18 cellular contexts compared by ENCODE assay signal in the genomic region with DNA sequence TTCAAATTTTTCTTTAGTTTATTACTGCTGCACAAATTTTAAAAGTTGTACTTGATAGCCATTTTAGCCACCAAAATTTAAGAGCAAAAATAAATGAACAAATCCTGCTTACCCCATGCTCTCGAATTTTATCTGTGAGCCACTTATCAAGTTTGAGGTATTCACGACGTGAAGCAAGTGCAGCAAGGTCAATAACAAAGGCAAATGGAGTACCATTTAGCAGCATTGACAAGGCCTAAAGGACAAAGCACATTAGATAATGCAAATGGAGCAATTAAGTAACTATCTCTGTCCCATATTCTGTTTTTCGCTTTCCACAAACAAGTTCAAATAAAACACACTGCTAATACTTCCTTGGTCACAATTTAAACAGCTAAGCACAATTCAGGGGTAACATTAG. TPM values are rescaled to one million over a fixed set of nuclear protein-coding genes. Genes with fewer than 3 reads are reported as not detected.
DNase-seq lines count a peak whose midpoint lies in the region; ATAC-seq and TF ChIP-seq lines count a peak whose summit lies in the region.
"Had no signal": no experiment of that assay in that cellular context is flagged by ENCODE, and none has a peak within 500 bp of the region (broad histone marks: within the 10 kb centered on the region; RNA-seq: fewer than 3 reads in every experiment).

No MANE protein-coding gene starts in this region.

- no peak for ATAC-seq in activated T-cell treated with anti-CD3 and anti-CD28 coated beads, Interleukin-2, amount 50 U/mL, for 72 hours (replicated peaks in 1 of 2)
- ATAC-seq in natural killer cell: no peak
- ATAC-seq in natural killer cell treated with Interleukin-12 subunit alpha and Interleukin-12 subunit beta and Interleukin-15 and Interleukin-18, amount 100 ng/mL, for 72 hours: no peak
- no peak for ATAC-seq in memory B cell (ENCODE audit: low read depth)
- ATAC-seq: A549; CD8-positive, alpha-beta T cell; HCT116 had no signal

- H3K27me3 Mint-ChIP-seq in activated T-cell treated with anti-CD3 and anti-CD28 coated beads, Interleukin-2, amount 50 U/mL, for 24 hours: no peaks in the 10 kb centered on the region
- no peaks in the 10 kb centered on the region for H3K27me3 Mint-ChIP-seq in activated T-cell treated with anti-CD3 and anti-CD28 coated beads, Interleukin-2, amount 50 U/mL, for 72 hours (ENCODE audit: low read depth)
- H3K27me3 Mint-ChIP-seq in natural killer cell (ENCODE audit: low read depth in 2 of 2): no peaks in the 10 kb centered on the region
- H3K27me3 Mint-ChIP-seq in natural killer cell treated with Interleukin-12 subunit alpha and Interleukin-12 subunit beta and Interleukin-15 and Interleukin-18, amount 100 ng/mL, for 72 hours: no peaks in the 10 kb centered on the region
- no peaks in the 10 kb centered on the region for H3K27me3 Mint-ChIP-seq in memory B cell

- H3K36me3 Mint-ChIP-seq in activated T-cell treated with anti-CD3 and anti-CD28 coated beads, Interleukin-2, amount 50 U/mL, for 24 hours (ENCODE audit: low read depth): peaks cover 95% of the 10 kb centered on the region
- H3K36me3 Mint-ChIP-seq in activated T-cell treated with anti-CD3 and anti-CD28 coated beads, Interleukin-2, amount 50 U/mL, for 72 hours (ENCODE audit: insufficient read depth in 2 of 2): peaks cover 9 to 62% of the 10 kb centered on the region in 2 donors
- H3K36me3 Mint-ChIP-seq in natural killer cell: peaks cover 44% of the 10 kb centered on the region
- H3K36me3 Mint-ChIP-seq in natural killer cell treated with Interleukin-12 subunit alpha and Interleukin-12 subunit beta and Interleukin-15 and Interleukin-18, amount 100 ng/mL, for 72 hours: peaks cover 45% of the 10 kb centered on the region
- peaks cover 46% of the 10 kb centered on the region for H3K36me3 Mint-ChIP-seq in memory B cell

- intact Hi-C loops in natural killer cell (cut with micrococcal nuclease) (no loop called here), head of caudate nucleus (cut with DNase I) (no loop called here)

- TF ChIP-seq CTCF in natural killer cell (IDR thresholded peaks at IDR 0.05): no peak

- H3K9me3 Mint-ChIP-seq in activated T-cell treated with anti-CD3 and anti-CD28 coated beads, Interleukin-2, amount 50 U/mL, for 24 hours: no peaks in the 10 kb centered on the region
- H3K9me3 Mint-ChIP-seq in activated T-cell treated with anti-CD3 and anti-CD28 coated beads, Interleukin-2, amount 50 U/mL, for 72 hours: no peaks in the 10 kb centered on the region
- no peaks in the 10 kb centered on the region for H3K9me3 Mint-ChIP-seq in natural killer cell
- no peaks in the 10 kb centered on the region for H3K9me3 Mint-ChIP-seq in natural killer cell treated with Interleukin-12 subunit alpha and Interleukin-12 subunit beta and Interleukin-15 and Interleukin-18, amount 100 ng/mL, for 72 hours
- no peaks in the 10 kb centered on the region for H3K9me3 Mint-ChIP-seq in memory B cell
- H3K9me3 Mint-ChIP-seq: CD14-positive monocyte; CD8-positive, alpha-beta T cell; HFFc6 had no signal

- peaks cover 8% of the 10 kb centered on the region for H3K4me1 Mint-ChIP-seq in activated T-cell treated with anti-CD3 and anti-CD28 coated beads, Interleukin-2, amount 50 U/mL, for 24 hours (ENCODE audit: low read depth)
- no peaks in the 10 kb centered on the region for H3K4me1 Mint-ChIP-seq in activated T-cell treated with anti-CD3 and anti-CD28 coated beads, Interleukin-2, amount 50 U/mL, for 72 hours (ENCODE audit: low read depth)
- H3K4me1 Mint-ChIP-seq in natural killer cell (no peaks in the 10 kb centered on the region), memory B cell (no peaks in the 10 kb centered on the region)
- H3K4me1 Mint-ChIP-seq in natural killer cell treated with Interleukin-12 subunit alpha and Interleukin-12 subunit beta and Interleukin-15 and Interleukin-18, amount 100 ng/mL, for 72 hours (ENCODE audit: low read depth in 2 of 2): peaks cover 2 to 4% of the 10 kb centered on the region in 2 donors
- H3K4me1 Mint-ChIP-seq: CD14-positive monocyte had no signal

- peak overlapping the region; percentile 26 for H3K27ac Mint-ChIP-seq in activated T-cell treated with anti-CD3 and anti-CD28 coated beads, Interleukin-2, amount 50 U/mL, for 24 hours
- no peak overlapping the region for H3K27ac Mint-ChIP-seq in activated T-cell treated with anti-CD3 and anti-CD28 coated beads, Interleukin-2, amount 50 U/mL, for 72 hours
- H3K27ac Mint-ChIP-seq in natural killer cell: peak overlapping the region; percentile 45 to 48
- no peak overlapping the region for H3K27ac Mint-ChIP-seq in natural killer cell treated with Interleukin-12 subunit alpha and Interleukin-12 subunit beta and Interleukin-15 and Interleukin-18, amount 100 ng/mL, for 72 hours
- H3K27ac Mint-ChIP-seq in memory B cell: peak overlapping the region; percentile 30
- H3K27ac Mint-ChIP-seq: CD8-positive, alpha-beta T cell; HFFc6 had no signal

- no peak for DNase-seq in activated T-cell treated with anti-CD3 and anti-CD28 coated beads, Interleukin-2, amount 50 U/mL, for 24 hours
- DNase-seq in activated T-cell treated with anti-CD3 and anti-CD28 coated beads, Interleukin-2, amount 50 U/mL, for 72 hours: no peak
- DNase-seq in natural killer cell (no peak), memory B cell (ENCODE audit: low spot score in 2 of 2) (no peak), T-helper 9 cell (no peak), head of caudate nucleus (no peak)
- no peak for DNase-seq in natural killer cell treated with Interleukin-12 subunit alpha and Interleukin-12 subunit beta and Interleukin-15 and Interleukin-18, amount 100 ng/mL, for 72 hours (ENCODE audit: low spot score)
- DNase-seq: AML-193; Calu3; CD8-positive, alpha-beta T cell; DMS79 treated with DMSO at 0.1 percent for 48 hours; GF-D8; GOT3; H7; HFFc6 had no signal

- no peak overlapping the region for H3K4me3 Mint-ChIP-seq in activated T-cell treated with anti-CD3 and anti-CD28 coated beads, Interleukin-2, amount 50 U/mL, for 24 hours
- no peak overlapping the region for H3K4me3 Mint-ChIP-seq in activated T-cell treated with anti-CD3 and anti-CD28 coated beads, Interleukin-2, amount 50 U/mL, for 72 hours
- H3K4me3 Mint-ChIP-seq in natural killer cell (no peak overlapping the region), memory B cell (no peak overlapping the region)
- no peak overlapping the region for H3K4me3 Mint-ChIP-seq in natural killer cell treated with Interleukin-12 subunit alpha and Interleukin-12 subunit beta and Interleukin-15 and Interleukin-18, amount 100 ng/mL, for 72 hours
- H3K4me3 Mint-ChIP-seq: CD14-positive monocyte; CD8-positive, alpha-beta T cell; HFFc6 had no signal

RNA-seq across cellular contexts. Expression of a gene that starts 54.7 kb away (rescaled TPM):
- total RNA-seq in activated T-cell treated with anti-CD3 and anti-CD28 coated beads, Interleukin-2, amount 50 U/mL, for 72 hours: 100 to 1,000 TPM; 295 to 315 TPM
- total RNA-seq in natural killer cell: 100 to 1,000 TPM; 242 to 275 (median 249) TPM
- total RNA-seq in natural killer cell treated with Interleukin-12 subunit alpha and Interleukin-12 subunit beta and Interleukin-15 and Interleukin-18, amount 100 ng/mL, for 72 hours: 100 to 1,000 TPM; 306 to 397 TPM

RNA-seq across cellular contexts. Expression of a gene that starts 59.6 kb away (rescaled TPM):
- 10 to 100 TPM in 1 of 2 donors, 1 to 10 TPM in 1; 9.1 to 11.6 TPM for total RNA-seq in activated T-cell treated with anti-CD3 and anti-CD28 coated beads, Interleukin-2, amount 50 U/mL, for 72 hours
- 10 to 100 TPM; 20.3 to 34.5 (median 21.3) TPM for total RNA-seq in natural killer cell
- total RNA-seq in natural killer cell treated with Interleukin-12 subunit alpha and Interleukin-12 subunit beta and Interleukin-15 and Interleukin-18, amount 100 ng/mL, for 72 hours: 10 to 100 TPM; 16.4 to 29.1 TPM

Comparison
In these comparisons a context has a peak if more than half of its experiments do, and no peak if none do; other contexts are left out.
1. H3K27ac Mint-ChIP-seq: peak in activated T-cell treated with anti-CD3 and anti-CD28 coated beads, Interleukin-2, amount 50 U/mL, for 24 hours (single experiment), natural killer cell (2 of 2) and memory B cell (single experiment); none in activated T-cell treated with anti-CD3 and anti-CD28 coated beads, Interleukin-2, amount 50 U/mL, for 72 hours (single experiment) and natural killer cell treated with Interleukin-12 subunit alpha and Interleukin-12 subunit beta and Interleukin-15 and Interleukin-18, amount 100 ng/mL, for 72 hours (0 of 2).